ENCODE assay signal across 8 cellular contexts in genomic region chr10:1368772-1369171, GRCh38.
DNase-seq lines count a peak whose midpoint lies in the region; ATAC-seq and TF ChIP-seq lines count a peak whose summit lies in the region.

No MANE protein-coding gene starts in this region.

- ATAC-seq in GM21528 (IDR thresholded peaks at IDR 0.05; ENCODE audit: low FRiP score, unreplicated experiment) (peak; percentile 66), HG03565 (IDR thresholded peaks at IDR 0.05; ENCODE audit: unreplicated experiment) (no peak), GM18517 (IDR thresholded peaks at IDR 0.05; ENCODE audit: unreplicated experiment) (no peak)

- no peaks in the 10 kb centered on the region for H3K27me3 ChIP-seq in BLaER1 treated with 17β-estradiol and CSF1 and Interleukin-3, amounts not matched to agents 10 nM and 100 nM

- peak; percentile 23 for DNase-seq in SW480 (ENCODE audit: low spot score)
- DNase-seq in fibroblast of pulmonary artery (ENCODE audit: low read depth) = no peak
- DNase-seq in putamen (ENCODE audit: low spot score) = peak; percentile 21
- no peak for DNase-seq in NCI-H2196 (lab: John Stamatoyannopoulos, UW; ENCODE audit: unreplicated experiment)

- H3K4me3 ChIP-seq in BLaER1 treated with 17β-estradiol and CSF1 and Interleukin-3, amounts not matched to agents 10 nM and 100 nM = no peak overlapping the region
- H3K4me3 ChIP-seq in fibroblast of pulmonary artery (replicated peaks; ENCODE audit: low read depth, low read length) = no peak overlapping the region

- H3K4me1 ChIP-seq in BLaER1 treated with 17β-estradiol and CSF1 and Interleukin-3, amounts not matched to agents 10 nM and 100 nM = peaks cover 11 to 23% (median 18%) of the 10 kb centered on the region in 10 experiments

- peak overlapping the region in 7 of 11 experiments; percentile 65 to 84 (median 76); a peak in 12 of 22 replicates for H3K4me2 ChIP-seq in BLaER1 treated with 17β-estradiol and CSF1 and Interleukin-3, amounts not matched to agents 10 nM and 100 nM

- H3K27ac ChIP-seq in BLaER1 treated with 17β-estradiol and CSF1 and Interleukin-3, amounts not matched to agents 10 nM and 100 nM = no peak overlapping the region

- peaks cover 0 to 9% (median 5%) of the 10 kb centered on the region in 11 experiments; a peak in 18 of 22 replicates for H3K9me3 ChIP-seq in BLaER1 treated with 17β-estradiol and CSF1 and Interleukin-3, amounts not matched to agents 10 nM and 100 nM (replicated peaks in 1 of 11)

- H3K9ac ChIP-seq in BLaER1 treated with 17β-estradiol and CSF1 and Interleukin-3, amounts not matched to agents 10 nM and 100 nM = no peak overlapping the region

- H4K20me1 ChIP-seq in BLaER1 treated with 17β-estradiol and CSF1 and Interleukin-3, amounts not matched to agents 10 nM and 100 nM = no peaks in the 10 kb centered on the region; a peak in 1 of 22 replicates

- no peaks in the 10 kb centered on the region for H3K36me3 ChIP-seq in BLaER1 treated with 17β-estradiol and CSF1 and Interleukin-3, amounts not matched to agents 10 nM and 100 nM

- TF ChIP-seq CTCF in fibroblast of pulmonary artery (IDR thresholded peaks at IDR 0.05; ENCODE audit: low read length, missing control alignments) = peak; percentile 14

Comparison
In these comparisons a context has a peak if more than half of its experiments do, and no peak if none do; other contexts are left out.
1. DNase-seq: peak in SW480 (single experiment) and putamen (single experiment); none in fibroblast of pulmonary artery (single experiment) and NCI-H2196 (single experiment).